ENCODE assay signal across 16 cellular contexts in the genomic region with DNA sequence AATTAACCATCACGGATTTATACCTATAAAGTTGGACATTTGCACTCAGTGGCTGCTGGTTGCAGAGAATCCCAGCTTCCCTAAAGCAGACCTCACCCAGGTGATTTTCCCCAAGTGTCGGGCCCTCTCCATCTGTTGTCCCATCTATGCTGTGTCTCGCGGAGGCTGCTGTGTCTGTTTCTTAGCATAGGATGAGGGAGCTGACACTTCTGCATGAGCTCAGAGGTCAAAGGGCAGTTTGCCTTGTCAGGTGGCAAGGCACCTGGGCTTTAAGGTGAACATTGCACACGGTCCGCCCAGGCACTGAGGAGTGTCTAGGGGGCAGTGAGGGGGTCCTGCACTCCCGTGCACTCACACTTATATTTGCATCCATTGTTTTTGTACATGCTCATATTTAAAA.
DNase-seq lines count a peak whose midpoint lies in the region; ATAC-seq, FAIRE-seq and TF ChIP-seq lines count a peak whose summit lies in the region.
"Had no signal": no experiment of that assay in that cellular context is flagged by ENCODE, and none has a peak within 500 bp of the region (broad histone marks: within the 10 kb centered on the region; RNA-seq: fewer than 3 reads in every experiment).

No MANE protein-coding gene starts in this region.

- H3K36me3 Mint-ChIP-seq in activated CD8-positive, alpha-beta T cell treated with anti-CD3 and anti-CD28 coated beads, Interleukin-2, amount 10 ng/mL, durations not matched to agents 7 days and 5 days (ENCODE audit: low read depth): no peaks in the 10 kb centered on the region
- no peaks in the 10 kb centered on the region for H3K36me3 Mint-ChIP-seq in activated CD8-positive, alpha-beta T cell treated with anti-CD3 and anti-CD28 coated beads for 36 hours (ENCODE audit: low read depth)
- peaks cover 5% of the 10 kb centered on the region for H3K36me3 Mint-ChIP-seq in glutamatergic neuron (ENCODE audit: unreplicated experiment)

- no peaks in the 10 kb centered on the region for H3K36me3 ChIP-seq in right lobe of liver
- no peaks in the 10 kb centered on the region for H3K36me3 ChIP-seq in small intestine (ENCODE audit: control insufficient read depth in 2 of 2, insufficient read depth in 2 of 2, low read length in 2 of 2)
- H3K36me3 ChIP-seq in transverse colon: no peaks in the 10 kb centered on the region
- H3K36me3 ChIP-seq: BLaER1 treated with 17β-estradiol and CSF1 and Interleukin-3, amounts not matched to agents 10 nM and 100 nM had no signal

- H3K27me3 Mint-ChIP-seq in activated CD8-positive, alpha-beta T cell treated with anti-CD3 and anti-CD28 coated beads, Interleukin-2, amount 10 ng/mL, durations not matched to agents 7 days and 5 days (ENCODE audit: low read depth): no peaks in the 10 kb centered on the region
- no peaks in the 10 kb centered on the region for H3K27me3 Mint-ChIP-seq in activated CD8-positive, alpha-beta T cell treated with anti-CD3 and anti-CD28 coated beads for 36 hours
- H3K27me3 Mint-ChIP-seq in glutamatergic neuron (ENCODE audit: unreplicated experiment): peaks cover 3% of the 10 kb centered on the region
- H3K27me3 Mint-ChIP-seq: CD4-positive, CD25-positive, alpha-beta regulatory T cell had no signal

- 74% methylated on average over 7 of the region's 7 CpGs for WGBS in right lobe of liver (ENCODE audit: insufficient coverage, low coverage, low lambda C conversion rate, missing lambda C conversion rate)
- WGBS in small intestine, 3 donors: 21 to 59% (median 34%) methylated on average over 7 of the region's 7 CpGs
- WGBS in transverse colon (ENCODE audit: low coverage in 1 of 2), 2 donors: 67 to 80% methylated on average over 1 to 7 of the region's 7 CpGs

- intact Hi-C loops in activated CD8-positive, alpha-beta T cell treated with anti-CD3 and anti-CD28 coated beads for 36 hours (cut with micrococcal nuclease): no loop called here
- intact Hi-C loops in right lobe of liver (cut with DNase I): no loop called here
- intact Hi-C loops in transverse colon (cut with DNase I; ENCODE audit: low total_unique reads): no loop called here

- no peak for DNase-seq in activated CD8-positive, alpha-beta T cell treated with anti-CD3 and anti-CD28 coated beads, Interleukin-2, amount 10 ng/mL, durations not matched to agents 7 days and 5 days
- no peak for DNase-seq in activated CD8-positive, alpha-beta T cell treated with anti-CD3 and anti-CD28 coated beads for 36 hours
- no peak for DNase-seq in glutamatergic neuron
- no peak for DNase-seq in right lobe of liver
- peak; percentile 74 for DNase-seq in small intestine
- DNase-seq in transverse colon: no peak
- DNase-seq in HuH-7.5 (ENCODE audit: low spot score): no peak
- DNase-seq: ACHN; CD4-positive, CD25-positive, alpha-beta regulatory T cell; DMS79; IMR-90 had no signal

- H3K9me3 ChIP-seq in right lobe of liver: no peaks in the 10 kb centered on the region
- no peaks in the 10 kb centered on the region for H3K9me3 ChIP-seq in small intestine (ENCODE audit: control insufficient read depth, low read depth)
- no peaks in the 10 kb centered on the region for H3K9me3 ChIP-seq in transverse colon

- in situ Hi-C loops in transverse colon (cut with MboI; ENCODE audit: low pct_ligation_motif_present in 1 of 4, low pct_unique_long_range_greater_than_20kb in 1 of 4, low sequenced_read_pairs in 3 of 4): no loop called here

- H3K4me1 Mint-ChIP-seq in activated CD8-positive, alpha-beta T cell treated with anti-CD3 and anti-CD28 coated beads, Interleukin-2, amount 10 ng/mL, durations not matched to agents 7 days and 5 days (ENCODE audit: low read depth): peaks cover 17% of the 10 kb centered on the region
- H3K4me1 Mint-ChIP-seq in activated CD8-positive, alpha-beta T cell treated with anti-CD3 and anti-CD28 coated beads for 36 hours (ENCODE audit: low read depth): peaks cover 18% of the 10 kb centered on the region
- peaks cover 6% of the 10 kb centered on the region for H3K4me1 Mint-ChIP-seq in glutamatergic neuron (ENCODE audit: low read depth, unreplicated experiment)

- H3K27ac ChIP-seq in right lobe of liver (no peak overlapping the region), small intestine (ENCODE audit: low read depth in 1 of 2, low read length in 1 of 2) (no peak overlapping the region), transverse colon (no peak overlapping the region)
- H3K27ac ChIP-seq: BLaER1 treated with 17β-estradiol and CSF1 and Interleukin-3, amounts not matched to agents 10 nM and 100 nM; HL-60 had no signal

- peaks cover 0 to 9% (median 0%) of the 10 kb centered on the region in 4 donors for H3K4me1 ChIP-seq in right lobe of liver
- H3K4me1 ChIP-seq in small intestine (ENCODE audit: control insufficient read depth in 2 of 2, insufficient read depth in 1 of 2, low read depth in 1 of 2, low read length in 1 of 2): peaks cover 0 to 4% of the 10 kb centered on the region in 2 donors
- H3K4me1 ChIP-seq in transverse colon: no peaks in the 10 kb centered on the region
- H3K4me1 ChIP-seq: BLaER1 treated with 17β-estradiol and CSF1 and Interleukin-3, amounts not matched to agents 10 nM and 100 nM had no signal

- FAIRE-seq in small intestine (lab: Jason Lieb, UNC): no peak
- FAIRE-seq: GM12878, GM18507 had no signal

- no peak overlapping the region for H3K4me3 Mint-ChIP-seq in activated CD8-positive, alpha-beta T cell treated with anti-CD3 and anti-CD28 coated beads, Interleukin-2, amount 10 ng/mL, durations not matched to agents 7 days and 5 days
- H3K4me3 Mint-ChIP-seq in activated CD8-positive, alpha-beta T cell treated with anti-CD3 and anti-CD28 coated beads for 36 hours: no peak overlapping the region
- peak overlapping the region; percentile 23 for H3K4me3 Mint-ChIP-seq in glutamatergic neuron (ENCODE audit: unreplicated experiment)
- H3K4me3 Mint-ChIP-seq: CD4-positive, CD25-positive, alpha-beta regulatory T cell had no signal

- H3K27me3 ChIP-seq in right lobe of liver (no peaks in the 10 kb centered on the region), small intestine (ENCODE audit: control insufficient read depth in 2 of 2, insufficient read depth in 2 of 2, low read length in 2 of 2) (no peaks in the 10 kb centered on the region), transverse colon (no peaks in the 10 kb centered on the region)
- H3K27me3 ChIP-seq: BLaER1 treated with 17β-estradiol and CSF1 and Interleukin-3, amounts not matched to agents 10 nM and 100 nM had no signal

- CTCF ChIA-PET in activated CD8-positive, alpha-beta T cell treated with anti-CD3 and anti-CD28 coated beads, Interleukin-2, amount 10 ng/mL, durations not matched to agents 7 days and 5 days (lab: Charles Lee): interaction anchor here (1.8 kb wide), 1 partner anchor 17 kb away, joined by 3 read pairs; no protein-coding TSS in a partner anchor
- CTCF ChIA-PET in activated CD8-positive, alpha-beta T cell treated with anti-CD3 and anti-CD28 coated beads for 36 hours (lab: Charles Lee): interaction anchor here (1.1 kb wide), 1 partner anchor 163 kb away, joined by 3 read pairs; no protein-coding TSS in a partner anchor

- H3K4me3 ChIP-seq in right lobe of liver (no peak overlapping the region), small intestine (ENCODE audit: low read depth in 1 of 2, low read length in 2 of 2) (no peak overlapping the region), transverse colon (no peak overlapping the region)
- H3K4me3 ChIP-seq: BLaER1 treated with 17β-estradiol and CSF1 and Interleukin-3, amounts not matched to agents 10 nM and 100 nM; GM12878 had no signal

- no peak for TF ChIP-seq EP300 in transverse colon (IDR thresholded peaks at IDR 0.05; ENCODE audit: low read depth)

- no peak for TF ChIP-seq CTCF in activated CD8-positive, alpha-beta T cell treated with anti-CD3 and anti-CD28 coated beads for 36 hours (IDR thresholded peaks at IDR 0.05)
- TF ChIP-seq CTCF in glutamatergic neuron (IDR thresholded peaks at IDR 0.05; ENCODE audit: partially characterized antibody, unreplicated experiment) (no peak), right lobe of liver (IDR thresholded peaks at IDR 0.05) (no peak), transverse colon (IDR thresholded peaks at IDR 0.05) (no peak)

- no peaks in the 10 kb centered on the region for H3K9me3 Mint-ChIP-seq in activated CD8-positive, alpha-beta T cell treated with anti-CD3 and anti-CD28 coated beads, Interleukin-2, amount 10 ng/mL, durations not matched to agents 7 days and 5 days (ENCODE audit: insufficient read depth)
- peaks cover 1% of the 10 kb centered on the region for H3K9me3 Mint-ChIP-seq in activated CD8-positive, alpha-beta T cell treated with anti-CD3 and anti-CD28 coated beads for 36 hours
- H3K9me3 Mint-ChIP-seq in glutamatergic neuron (ENCODE audit: unreplicated experiment): no peaks in the 10 kb centered on the region

- POLR2A ChIA-PET in activated CD8-positive, alpha-beta T cell treated with anti-CD3 and anti-CD28 coated beads, Interleukin-2, amount 10 ng/mL, durations not matched to agents 7 days and 5 days (lab: Charles Lee): interaction anchor here (0.6 kb wide), 1 partner anchor 438 kb away, joined by 3 read pairs; no protein-coding TSS in a partner anchor
- POLR2A ChIA-PET in activated CD8-positive, alpha-beta T cell treated with anti-CD3 and anti-CD28 coated beads for 36 hours (lab: Charles Lee): no interaction called here

- TF ChIP-seq POLR2A in right lobe of liver (IDR thresholded peaks at IDR 0.05) (no peak), transverse colon (IDR thresholded peaks at IDR 0.05) (no peak)

- ATAC-seq in activated CD8-positive, alpha-beta T cell treated with anti-CD3 and anti-CD28 coated beads, Interleukin-2, amount 10 ng/mL, durations not matched to agents 7 days and 5 days: no peak
- no peak for ATAC-seq in activated CD8-positive, alpha-beta T cell treated with anti-CD3 and anti-CD28 coated beads for 36 hours
- ATAC-seq in right lobe of liver (peak; percentile 30 to 63 (median 40)), GM19023 (IDR thresholded peaks at IDR 0.05; ENCODE audit: unreplicated experiment) (no peak)
- ATAC-seq: GM12878 had no signal

- H3K27ac Mint-ChIP-seq in activated CD8-positive, alpha-beta T cell treated with anti-CD3 and anti-CD28 coated beads, Interleukin-2, amount 10 ng/mL, durations not matched to agents 7 days and 5 days: peak overlapping the region; percentile 14
- H3K27ac Mint-ChIP-seq in activated CD8-positive, alpha-beta T cell treated with anti-CD3 and anti-CD28 coated beads for 36 hours: no peak overlapping the region
- H3K27ac Mint-ChIP-seq in glutamatergic neuron (ENCODE audit: unreplicated experiment): no peak overlapping the region

Comparison
In these comparisons a context has a peak if more than half of its experiments do, and no peak if none do; other contexts are left out.
1. ATAC-seq: peak in right lobe of liver (4 of 4); none in activated CD8-positive, alpha-beta T cell treated with anti-CD3 and anti-CD28 coated beads, Interleukin-2, amount 10 ng/mL, durations not matched to agents 7 days and 5 days (single experiment), activated CD8-positive, alpha-beta T cell treated with anti-CD3 and anti-CD28 coated beads for 36 hours (single experiment) and GM19023 (single experiment).